In genomic region chr11:47577460-47578041, GRCh38 we compare ENCODE assay signal across 10 cellular contexts. TPM values are rescaled to one million over a fixed set of nuclear protein-coding genes. Genes with fewer than 3 reads are reported as not detected.
DNase-seq lines count a peak whose midpoint lies in the region; ATAC-seq and TF ChIP-seq lines count a peak whose summit lies in the region.
"Had no signal": no experiment of that assay in that cellular context is flagged by ENCODE, and none has a peak within 500 bp of the region (broad histone marks: within the 10 kb centered on the region; RNA-seq: fewer than 3 reads in every experiment).

No MANE protein-coding gene starts in this region.

- CTCF ChIA-PET in BJ (lab: Yijun Ruan, JAX) (interaction anchor here (0.7 to 1.6 kb wide), 6 partner anchors 17 to 163 kb away, joined by 3 to 5 read pairs (median 3); no protein-coding TSS in a partner anchor), mammary epithelial cell (lab: Charles Lee; ENCODE audit: low non-redundant PET) (no interaction called here)
- CTCF ChIA-PET in naive thymus-derived CD4-positive, alpha-beta T cell (lab: Charles Lee) = interaction anchor here (0.6 to 1.5 kb wide), 3 partner anchors 9 to 84 kb away, joined by 3 to 5 read pairs (median 4); no protein-coding TSS in a partner anchor

- intact Hi-C loops in mammary epithelial cell (cut with micrococcal nuclease) = no loop called here
- intact Hi-C loops in naive thymus-derived CD4-positive, alpha-beta T cell (cut with micrococcal nuclease) = loop anchor here (1.0 to 10.0 kb wide), 12 partner anchors 12 to 877 kb away; partner anchors contain the start of genes CSTPP1 (in 2 of the 2), PTPMT1 (in 2 of the 2), AGBL2 (in 1 of the 2) and ARHGAP1 (in 1 of the 2)

- peak overlapping the region; percentile 96 for H3K4me2 ChIP-seq in mammary epithelial cell (ENCODE audit: insufficient read depth, low read depth, low read length)

- H3K4me3 Mint-ChIP-seq in naive thymus-derived CD4-positive, alpha-beta T cell = peak overlapping the region; percentile 95 to 100 (median 99)

- H3K27ac ChIP-seq in KOPT-K1 (ENCODE audit: low read depth, low read length, poor library complexity, severe bottlenecking) (peak overlapping the region; percentile 88), mammary epithelial cell (ENCODE audit: insufficient read depth, low read depth, low read length) (peak overlapping the region; percentile 90)
- H3K27ac ChIP-seq in naive thymus-derived CD4-positive, alpha-beta T cell (ENCODE audit: low read depth, low read length) = peak overlapping the region; percentile 80

- BruUV-seq in mammary epithelial cell (replicated peaks; lab: Mats Ljungman, UMichigan) = no TSS peak

- H3K36me3 ChIP-seq in BJ (ENCODE audit: control insufficient read depth, insufficient read depth, low read length) (peaks cover 18% of the 10 kb centered on the region), KOPT-K1 (ENCODE audit: insufficient read depth, low read length) (peaks cover 77% of the 10 kb centered on the region), mammary epithelial cell (ENCODE audit: insufficient read depth, low read length) (peaks cover 13% of the 10 kb centered on the region)
- H3K36me3 ChIP-seq in naive thymus-derived CD4-positive, alpha-beta T cell (ENCODE audit: control insufficient read depth in 2 of 3, insufficient read depth in 3 of 3, low read length in 3 of 3) = peaks cover 9 to 64% (median 29%) of the 10 kb centered on the region in 3 experiments

- H3K9ac ChIP-seq in mammary epithelial cell (ENCODE audit: insufficient read depth, low read length) = peak overlapping the region; percentile 95

- no peak for DNase-seq in BJ (ENCODE audit: low read depth)
- DNase-seq in mammary epithelial cell = peak; percentile 49
- no peak for DNase-seq in naive thymus-derived CD4-positive, alpha-beta T cell
- DNase-seq in T1000 (lab: John Stamatoyannopoulos, UW) = no peak
- no peak for DNase-seq in NCI-H2107 (lab: John Stamatoyannopoulos, UW)

- H3K27ac Mint-ChIP-seq in naive thymus-derived CD4-positive, alpha-beta T cell = peak overlapping the region; percentile 32 to 100 (median 98)

- H2AFZ ChIP-seq in mammary epithelial cell (ENCODE audit: low read depth, low read length) = peak overlapping the region; percentile 79

- H3K27me3 ChIP-seq in BJ (ENCODE audit: control insufficient read depth, insufficient read depth, low read length) (no peaks in the 10 kb centered on the region), mammary epithelial cell (ENCODE audit: insufficient read depth, low read length) (no peaks in the 10 kb centered on the region)
- H3K27me3 ChIP-seq in naive thymus-derived CD4-positive, alpha-beta T cell (ENCODE audit: control insufficient read depth in 2 of 2, insufficient read depth in 2 of 2, low read length in 2 of 2) = no peaks in the 10 kb centered on the region

- no peak for TF ChIP-seq CTCF in BJ (IDR thresholded peaks at IDR 0.05; ENCODE audit: insufficient read depth, low read depth, low read length)
- no peak for TF ChIP-seq CTCF in mammary epithelial cell (conservative IDR thresholded peaks at IDR 0.05 in 1 of 2, IDR thresholded peaks at IDR 0.05 in 1 of 2; ENCODE audit: extremely low read depth in 1 of 2, insufficient read depth in 1 of 2, low read depth in 1 of 2, low read length in 2 of 2)

- H3K36me3 Mint-ChIP-seq in naive thymus-derived CD4-positive, alpha-beta T cell = peaks cover 5 to 36% (median 25%) of the 10 kb centered on the region in 5 donors

- POLR2A ChIA-PET in BJ (lab: Charles Lee) = interaction anchor here (0.5 kb wide), 1 partner anchor 11 kb away, joined by 9 read pairs; no protein-coding TSS in a partner anchor
- POLR2A ChIA-PET in naive thymus-derived CD4-positive, alpha-beta T cell (lab: Charles Lee) = interaction anchor here (0.6 to 4.1 kb wide), 8 partner anchors 8 to 1317 kb away, joined by 3 to 67 read pairs (median 4); partner anchors contain the start of genes CELF1 and PTPMT1

- H3K4me1 Mint-ChIP-seq in naive thymus-derived CD4-positive, alpha-beta T cell = peaks cover 17 to 54% (median 41%) of the 10 kb centered on the region in 7 donors

- no peaks in the 10 kb centered on the region for H4K20me1 ChIP-seq in mammary epithelial cell (ENCODE audit: insufficient read depth, low read length)

- in situ Hi-C loops in mammary epithelial cell (cut with MboI; ENCODE audit: low sequenced_read_pairs in 2 of 2) = no loop called here

- dilution Hi-C loops in mammary epithelial cell (cut with HindIII; ENCODE audit: low sequenced_read_pairs) = loop anchor here (5.0 to 10.0 kb wide), 2 partner anchors 45 to 203 kb away; partner anchors contain the start of gene SPI1

- WGBS in mammary epithelial cell (ENCODE audit: low coverage, missing lambda C conversion rate) = 4% methylated on average over 12 of the region's 13 CpGs

- peak overlapping the region; percentile 85 for H3K4me3 ChIP-seq in BJ (ENCODE audit: low read depth, low read length)
- H3K4me3 ChIP-seq in mammary epithelial cell (replicated peaks in 1 of 3; ENCODE audit: insufficient read depth in 1 of 3, low read depth in 2 of 3, low read length in 3 of 3) = peak overlapping the region; percentile 81 to 97 (median 93)
- H3K4me3 ChIP-seq in naive thymus-derived CD4-positive, alpha-beta T cell (ENCODE audit: low read length) = peak overlapping the region; percentile 95

- H3K9me3 Mint-ChIP-seq in naive thymus-derived CD4-positive, alpha-beta T cell = peaks cover 0 to 5% (median 0%) of the 10 kb centered on the region in 11 donors

- peaks cover 86% of the 10 kb centered on the region for H3K79me2 ChIP-seq in mammary epithelial cell (ENCODE audit: insufficient read depth, low read length)

- peaks cover 30% of the 10 kb centered on the region for H3K4me1 ChIP-seq in mammary epithelial cell (ENCODE audit: insufficient read depth, low read length)
- H3K4me1 ChIP-seq in naive thymus-derived CD4-positive, alpha-beta T cell (ENCODE audit: control insufficient read depth in 2 of 2, insufficient read depth in 2 of 2, low read length in 2 of 2) = peaks cover 26 to 28% of the 10 kb centered on the region in 2 donors

- H3K27me3 Mint-ChIP-seq in naive thymus-derived CD4-positive, alpha-beta T cell = no peaks in the 10 kb centered on the region

- H3K9me3 ChIP-seq in KOPT-K1 (ENCODE audit: insufficient read depth, low read length, poor library complexity, severe bottlenecking) (no peaks in the 10 kb centered on the region), mammary epithelial cell (replicated peaks; ENCODE audit: insufficient read depth, low read length) (no peaks in the 10 kb centered on the region)
- H3K9me3 ChIP-seq in naive thymus-derived CD4-positive, alpha-beta T cell (ENCODE audit: control insufficient read depth in 2 of 3, low read length in 3 of 3) = no peaks in the 10 kb centered on the region

- ATAC-seq in naive thymus-derived CD4-positive, alpha-beta T cell = no peak
- ATAC-seq in HG03280 (IDR thresholded peaks at IDR 0.05; ENCODE audit: unreplicated experiment) (no peak), GM19351 (IDR thresholded peaks at IDR 0.05; ENCODE audit: unreplicated experiment) (no peak)

RNA-seq across cellular contexts. Expression of gene KBTBD4, which starts 1.2 kb away (rescaled TPM):
- polyA plus RNA-seq in BJ (2011; rRNA removed) (21.9 and 25.5 TPM in 2 replicates), mammary epithelial cell (19.4 TPM)
- 18.2 and 26.6 TPM in 2 replicates for polyA minus RNA-seq in BJ (2011; rRNA and poly(A)+ RNA removed)
- total RNA-seq in mammary epithelial cell = 10 to 100 TPM; 12.2 to 17.8 TPM
- 16.9 TPM for polyA minus RNA-seq in mammary epithelial cell
- total RNA-seq in naive thymus-derived CD4-positive, alpha-beta T cell = 10 to 100 TPM; 15.0 to 26.5 (median 20.9) TPM
- polyA plus RNA-seq in naive thymus-derived CD4-positive, alpha-beta T cell = 10 to 100 TPM; 43.8 to 47.2 TPM

RNA-seq across cellular contexts. Expression of gene NDUFS3, which starts 1.3 kb away (rescaled TPM):
- 85.5 and 98.0 TPM in 2 replicates for polyA plus RNA-seq in BJ (2011; rRNA removed)
- 26.8 and 50.5 TPM in 2 replicates for polyA minus RNA-seq in BJ (2011; rRNA and poly(A)+ RNA removed)
- 10 to 100 TPM; 30.5 to 87.0 TPM for total RNA-seq in mammary epithelial cell
- 256 TPM for polyA plus RNA-seq in mammary epithelial cell
- 57.8 TPM for polyA minus RNA-seq in mammary epithelial cell
- total RNA-seq in naive thymus-derived CD4-positive, alpha-beta T cell = 100 to 1,000 TPM in 2 of 5 experiments, 10 to 100 TPM in 3; 68.6 to 116 (median 85.2) TPM
- 100 to 1,000 TPM; 114 to 115 TPM for polyA plus RNA-seq in naive thymus-derived CD4-positive, alpha-beta T cell

RNA-seq across cellular contexts. Expression of gene FAM180B, which starts 8.9 kb away (rescaled TPM):
- polyA plus RNA-seq in BJ (2011; rRNA removed) = not detected in 2 replicates
- not detected in 2 replicates for polyA minus RNA-seq in BJ (2011; rRNA and poly(A)+ RNA removed)
- not detected for total RNA-seq in mammary epithelial cell
- not detected for polyA plus RNA-seq in mammary epithelial cell
- polyA minus RNA-seq in mammary epithelial cell = not detected
- total RNA-seq in naive thymus-derived CD4-positive, alpha-beta T cell = 1 to 10 TPM in 1 of 5 experiments, under 1 TPM in 3, not detected in 1; 0.21 to 1.0 (median 0.30) TPM
- polyA plus RNA-seq in naive thymus-derived CD4-positive, alpha-beta T cell = not detected
- total RNA-seq: HT1080, left lobe of liver had no signal

RNA-seq across cellular contexts. Expression of gene PTPMT1, which starts 12.2 kb away (rescaled TPM):
- polyA plus RNA-seq in BJ (2011; rRNA removed) (61.9 and 69.4 TPM in 2 replicates), mammary epithelial cell (64.3 TPM)
- polyA minus RNA-seq in BJ (2011; rRNA and poly(A)+ RNA removed) = 15.7 and 19.0 TPM in 2 replicates
- total RNA-seq in mammary epithelial cell = 10 to 100 TPM; 57.2 to 65.3 TPM
- polyA minus RNA-seq in mammary epithelial cell = 24.5 TPM
- 10 to 100 TPM; 20.5 to 32.9 (median 22.7) TPM for total RNA-seq in naive thymus-derived CD4-positive, alpha-beta T cell
- 10 to 100 TPM; 67.3 to 72.9 TPM for polyA plus RNA-seq in naive thymus-derived CD4-positive, alpha-beta T cell

RNA-seq across cellular contexts. Expression of gene C1QTNF4, which starts 16.7 kb away (rescaled TPM):
- polyA plus RNA-seq in BJ (2011; rRNA removed) (0.04 and 0.05 TPM in 2 replicates), mammary epithelial cell (not detected)
- polyA minus RNA-seq in BJ (2011; rRNA and poly(A)+ RNA removed) = not detected in 2 replicates
- under 1 TPM in 1 of 2 donors, not detected in 1; 0.17 TPM for total RNA-seq in mammary epithelial cell
- not detected for polyA minus RNA-seq in mammary epithelial cell
- 1 to 10 TPM in 3 of 5 experiments, under 1 TPM in 2; 0.36 to 2.3 (median 1.0) TPM for total RNA-seq in naive thymus-derived CD4-positive, alpha-beta T cell
- not detected for polyA plus RNA-seq in naive thymus-derived CD4-positive, alpha-beta T cell
- total RNA-seq: HT1080 had no signal
